Comparison of ENCODE assay signal across 7 cellular contexts in genomic region chr11:60366262-60366904, GRCh38. TPM values are rescaled to one million over a fixed set of nuclear protein-coding genes. Genes with fewer than 3 reads are reported as not detected.
"Had no signal": no experiment of that assay in that cellular context is flagged by ENCODE, and none has a peak within 500 bp of the region (broad histone marks: within the 10 kb centered on the region; RNA-seq: fewer than 3 reads in every experiment).

No MANE protein-coding gene starts in this region.

RNA-seq across cellular contexts. Expression of gene MS4A7, which starts 11.9 kb away (rescaled TPM):
- total RNA-seq: HepG2, HT1080, IMR-90, K562, SJSA1 had no signal
- polyA plus RNA-seq: HepG2, IMR-90, K562 had no signal

RNA-seq across cellular contexts. Expression of gene MS4A14, which starts 29.9 kb away (rescaled TPM):
- total RNA-seq: HepG2, HT1080, IMR-90, K562, SJSA1 had no signal
- polyA plus RNA-seq: HepG2, IMR-90, K562 had no signal

RNA-seq across cellular contexts. Expression of gene MS4A6E, which starts 39.3 kb away (rescaled TPM):
- total RNA-seq: HepG2, HT1080, IMR-90, K562, Right ventricle myocardium superior, SJSA1, T-cell had no signal
- polyA plus RNA-seq: HepG2, IMR-90 had no signal
